Comparison of ENCODE assay signal across 8 cellular contexts in the genomic region with DNA sequence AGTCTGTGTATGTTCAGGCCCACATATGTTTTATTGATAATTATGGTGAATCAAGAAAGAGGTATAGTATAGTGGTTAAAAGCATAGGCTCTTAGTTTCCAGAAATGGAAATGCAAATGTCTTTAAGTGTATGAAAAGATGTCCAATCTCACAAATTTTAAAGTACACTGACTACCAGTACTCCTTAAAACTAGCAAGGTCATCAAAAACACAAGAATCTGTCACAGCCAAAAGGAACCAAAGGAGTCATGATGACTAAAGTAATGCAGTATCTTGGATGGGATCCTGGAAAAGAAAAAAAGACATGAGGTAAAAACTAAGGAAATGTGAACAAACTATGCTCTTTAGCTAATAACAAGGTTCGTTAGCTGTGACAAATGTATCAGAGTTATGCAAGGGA. TPM values are rescaled to one million over a fixed set of nuclear protein-coding genes. Genes with fewer than 3 reads are reported as not detected.
DNase-seq lines count a peak whose midpoint lies in the region; ATAC-seq, FAIRE-seq and TF ChIP-seq lines count a peak whose summit lies in the region.

No MANE protein-coding gene starts in this region.

- H3K27ac Mint-ChIP-seq in activated T-helper 1 cell treated with anti-CD3 and anti-CD28 coated beads, Interleukin-12 subunit alpha, Interleukin-12 subunit beta, Interleukin-2, Interleukin-4 antibody, amounts not matched to agents 30 ng/mL and 10 ng/mL and 1 ng/mL, durations not matched to agents 14 hours and 24 hours and 36 hours: peak overlapping the region; percentile 99

- no peak for ATAC-seq in activated T-cell treated with anti-CD3 and anti-CD28 coated beads, Interleukin-2, amount 50 U/mL, for 4 hours
- no peak for ATAC-seq in HG02759 (IDR thresholded peaks at IDR 0.05; ENCODE audit: unreplicated experiment)

- H3K9ac ChIP-seq in keratinocyte (ENCODE audit: control insufficient read depth, extremely low read depth, insufficient read depth, low read length): no peak overlapping the region

- peak overlapping the region; percentile 74 for H2AFZ ChIP-seq in keratinocyte (ENCODE audit: control insufficient read depth, low read length)

- peak overlapping the region; percentile 99 for H3K4me3 Mint-ChIP-seq in activated T-cell treated with anti-CD3 and anti-CD28 coated beads, Interleukin-2, amount 50 U/mL, for 4 hours
- H3K4me3 Mint-ChIP-seq in activated T-helper 1 cell treated with anti-CD3 and anti-CD28 coated beads, Interleukin-12 subunit alpha, Interleukin-12 subunit beta, Interleukin-2, Interleukin-4 antibody, amounts not matched to agents 30 ng/mL and 10 ng/mL and 1 ng/mL, durations not matched to agents 14 hours and 24 hours and 36 hours: peak overlapping the region; percentile 100

- dilution Hi-C loops in keratinocyte (cut with MboI; ENCODE audit: extremely low pct_ligation_motif_present, low sequenced_read_pairs): no loop called here

- H3K36me3 Mint-ChIP-seq in activated T-cell treated with anti-CD3 and anti-CD28 coated beads, Interleukin-2, amount 50 U/mL, for 4 hours (ENCODE audit: insufficient read depth): peaks cover 15% of the 10 kb centered on the region
- H3K36me3 Mint-ChIP-seq in activated T-helper 1 cell treated with anti-CD3 and anti-CD28 coated beads, Interleukin-12 subunit alpha, Interleukin-12 subunit beta, Interleukin-2, Interleukin-4 antibody, amounts not matched to agents 30 ng/mL and 10 ng/mL and 1 ng/mL, durations not matched to agents 14 hours and 24 hours and 36 hours (ENCODE audit: low read depth): peaks cover 18% of the 10 kb centered on the region

- H3K27ac ChIP-seq in keratinocyte (ENCODE audit: control insufficient read depth, insufficient read depth, low read length) (no peak overlapping the region), suprapubic skin (no peak overlapping the region)

- H3K4me1 ChIP-seq in keratinocyte (ENCODE audit: control insufficient read depth, extremely low read depth, insufficient read depth, low read length) (no peaks in the 10 kb centered on the region), suprapubic skin (peaks cover 5% of the 10 kb centered on the region)

- TF ChIP-seq EP300 in suprapubic skin (IDR thresholded peaks at IDR 0.05): no peak

- no peak for DNase-seq in activated T-cell treated with anti-CD3 and anti-CD28 coated beads, Interleukin-2, amount 50 U/mL, for 4 hours
- DNase-seq in activated T-cell treated with anti-CD3 and anti-CD28 coated beads, Interleukin-2, amount 50 U/mL, for 1 hour: no peak
- no peak for DNase-seq in activated T-helper 1 cell treated with anti-CD3 and anti-CD28 coated beads, Interleukin-12 subunit alpha, Interleukin-12 subunit beta, Interleukin-2, Interleukin-4 antibody, amounts not matched to agents 30 ng/mL and 10 ng/mL and 1 ng/mL, durations not matched to agents 14 hours and 24 hours and 36 hours (ENCODE audit: low spot score)
- DNase-seq in keratinocyte (ENCODE audit: low read depth, low spot score): no peak
- DNase-seq in suprapubic skin (ENCODE audit: low spot score in 2 of 2): no peak
- DNase-seq in medulla oblongata (ENCODE audit: extremely low spot score): no peak
- no peak for DNase-seq in MV-4-11 (lab: John Stamatoyannopoulos, UW)

- H3K4me2 ChIP-seq in keratinocyte (ENCODE audit: control insufficient read depth, extremely low read depth, insufficient read depth, low read depth, low read length): peak overlapping the region; percentile 67

- peaks cover 13% of the 10 kb centered on the region for H3K79me2 ChIP-seq in keratinocyte (ENCODE audit: control insufficient read depth, insufficient read depth, low read length)

- no peak for TF ChIP-seq POLR2A in suprapubic skin (IDR thresholded peaks at IDR 0.05)

- H3K9me3 Mint-ChIP-seq in activated T-cell treated with anti-CD3 and anti-CD28 coated beads, Interleukin-2, amount 50 U/mL, for 4 hours: no peaks in the 10 kb centered on the region
- H3K9me3 Mint-ChIP-seq in activated T-helper 1 cell treated with anti-CD3 and anti-CD28 coated beads, Interleukin-12 subunit alpha, Interleukin-12 subunit beta, Interleukin-2, Interleukin-4 antibody, amounts not matched to agents 30 ng/mL and 10 ng/mL and 1 ng/mL, durations not matched to agents 14 hours and 24 hours and 36 hours: no peaks in the 10 kb centered on the region

- intact Hi-C loops in activated T-helper 1 cell treated with anti-CD3 and anti-CD28 coated beads, Interleukin-12 subunit alpha, Interleukin-12 subunit beta, Interleukin-2, Interleukin-4 antibody, amounts not matched to agents 30 ng/mL and 10 ng/mL and 1 ng/mL, durations not matched to agents 14 hours and 24 hours and 36 hours (cut with micrococcal nuclease): loop anchor here (2.0 to 5.0 kb wide), 4 partner anchors 16 to 508 kb away; partner anchors contain the start of gene PRPS1

- no peaks in the 10 kb centered on the region for H3K9me1 ChIP-seq in keratinocyte (ENCODE audit: control insufficient read depth, extremely low read depth, insufficient read depth, low read length)

- H3K4me3 ChIP-seq in keratinocyte (ENCODE audit: control insufficient read depth in 2 of 3, extremely low read depth in 1 of 3, insufficient read depth in 2 of 3, low read depth in 1 of 3, low read length in 3 of 3) (no peak overlapping the region), suprapubic skin (peak overlapping the region; percentile 65)

- TF ChIP-seq CTCF in keratinocyte (optimal IDR thresholded peaks at IDR 0.05 in 1 of 3, IDR thresholded peaks at IDR 0.05 in 1 of 3, conservative IDR thresholded peaks at IDR 0.05 in 1 of 3; ENCODE audit: extremely low read depth in 1 of 3, insufficient read depth in 2 of 3, low read length in 3 of 3): no peak
- TF ChIP-seq CTCF in suprapubic skin (IDR thresholded peaks at IDR 0.05): no peak

- H3K27me3 ChIP-seq in keratinocyte (ENCODE audit: control insufficient read depth, extremely low read depth, insufficient read depth, low read length): peaks cover 3% of the 10 kb centered on the region
- no peaks in the 10 kb centered on the region for H3K27me3 ChIP-seq in suprapubic skin

- H3K27me3 Mint-ChIP-seq in activated T-cell treated with anti-CD3 and anti-CD28 coated beads, Interleukin-2, amount 50 U/mL, for 4 hours (ENCODE audit: low read depth): no peaks in the 10 kb centered on the region
- no peaks in the 10 kb centered on the region for H3K27me3 Mint-ChIP-seq in activated T-helper 1 cell treated with anti-CD3 and anti-CD28 coated beads, Interleukin-12 subunit alpha, Interleukin-12 subunit beta, Interleukin-2, Interleukin-4 antibody, amounts not matched to agents 30 ng/mL and 10 ng/mL and 1 ng/mL, durations not matched to agents 14 hours and 24 hours and 36 hours (ENCODE audit: insufficient read depth)

- peaks cover 26% of the 10 kb centered on the region for H3K4me1 Mint-ChIP-seq in activated T-cell treated with anti-CD3 and anti-CD28 coated beads, Interleukin-2, amount 50 U/mL, for 4 hours (ENCODE audit: low read depth)
- H3K4me1 Mint-ChIP-seq in activated T-helper 1 cell treated with anti-CD3 and anti-CD28 coated beads, Interleukin-12 subunit alpha, Interleukin-12 subunit beta, Interleukin-2, Interleukin-4 antibody, amounts not matched to agents 30 ng/mL and 10 ng/mL and 1 ng/mL, durations not matched to agents 14 hours and 24 hours and 36 hours (ENCODE audit: low read depth): peaks cover 33% of the 10 kb centered on the region

- no peak for FAIRE-seq in keratinocyte (lab: Jason Lieb, UNC)

- H3K36me3 ChIP-seq in keratinocyte (ENCODE audit: control insufficient read depth in 2 of 2, extremely low read depth in 1 of 2, insufficient read depth in 2 of 2, low read length in 2 of 2): peaks cover 0 to 1% of the 10 kb centered on the region in 2 experiments
- peaks cover 8% of the 10 kb centered on the region for H3K36me3 ChIP-seq in suprapubic skin

- H3K9me3 ChIP-seq in keratinocyte (ENCODE audit: control insufficient read depth, low read depth, low read length): no peaks in the 10 kb centered on the region
- H3K9me3 ChIP-seq in suprapubic skin: no peaks in the 10 kb centered on the region

- no peaks in the 10 kb centered on the region for H4K20me1 ChIP-seq in keratinocyte (ENCODE audit: control insufficient read depth, extremely low read depth, insufficient read depth, low read length)

- WGBS in suprapubic skin: 83% methylated on average over 1 of the region's 1 CpG

RNA-seq across cellular contexts. Expression of gene RBM41, which starts 0.7 kb away (rescaled TPM):
- total RNA-seq in activated T-cell treated with anti-CD3 and anti-CD28 coated beads, Interleukin-2, amount 50 U/mL, for 4 hours: 10 to 100 TPM in 2 of 3 donors, 1 to 10 TPM in 1; 8.0 to 11.7 (median 10.6) TPM
- 15.5 and 16.6 TPM in 2 replicates for total RNA-seq in activated T-helper 1 cell treated with anti-CD3 and anti-CD28 coated beads, Interleukin-12 subunit alpha, Interleukin-12 subunit beta, Interleukin-2, Interleukin-4 antibody, amounts not matched to agents 30 ng/mL and 10 ng/mL and 1 ng/mL, durations not matched to agents 14 hours and 24 hours and 36 hours
- 9.0 to 14.5 TPM (median 9.9 TPM) in 3 replicates for polyA plus RNA-seq in keratinocyte
- polyA plus RNA-seq in keratinocyte (2011; ENCODE audit: low read depth): 19.6 TPM
- polyA plus RNA-seq in keratinocyte (2011; cell fraction: cytosol; rRNA removed): 5.9 and 11.4 TPM in 2 replicates
- polyA plus RNA-seq in keratinocyte (2011; cell fraction: nucleus; rRNA removed): 12.0 and 17.0 TPM in 2 replicates
- 8.7 and 10.6 TPM in 2 replicates for polyA plus RNA-seq in keratinocyte (2012; ENCODE audit: low replicate concordance)
- polyA minus RNA-seq in keratinocyte: 4.3 to 11.0 TPM (median 7.6 TPM) in 3 replicates
- polyA minus RNA-seq in keratinocyte (2011; cell fraction: cytosol; rRNA and poly(A)+ RNA removed): 9.0 TPM
- polyA minus RNA-seq in keratinocyte (2011; cell fraction: nucleus; rRNA and poly(A)+ RNA removed): 10.0 and 20.9 TPM in 2 replicates
- total RNA-seq in suprapubic skin: 10 to 100 TPM; 11.7 to 29.7 (median 18.9) TPM
